Comparison of ENCODE assay signal across 11 cellular contexts in genomic region chr16:13390093-13390985, GRCh38.
DNase-seq lines count a peak whose midpoint lies in the region; ATAC-seq and TF ChIP-seq lines count a peak whose summit lies in the region.
"Had no signal": no experiment of that assay in that cellular context is flagged by ENCODE, and none has a peak within 500 bp of the region (broad histone marks: within the 10 kb centered on the region; RNA-seq: fewer than 3 reads in every experiment).

No MANE protein-coding gene starts in this region.

- no peaks in the 10 kb centered on the region for H4K20me1 ChIP-seq in OCI-LY1 (ENCODE audit: insufficient read depth, low read length)

- peaks cover 18% of the 10 kb centered on the region for H3F3A ChIP-seq in OCI-LY1 (ENCODE audit: insufficient read depth, low read length)

- H3K9me2 ChIP-seq in OCI-LY1 (ENCODE audit: low read depth, low read length) = no peaks in the 10 kb centered on the region

- H3K4me3 ChIP-seq in GM06990 (replicated peaks; ENCODE audit: low read depth, low read length) = no peak overlapping the region
- peak overlapping the region; percentile 38 for H3K4me3 ChIP-seq in OCI-LY1 (ENCODE audit: low read depth, low read length, poor library complexity, severe bottlenecking)
- H3K4me3 ChIP-seq in esophagus squamous epithelium = no peak overlapping the region

- no peak for TF ChIP-seq CTCF in GM06990 (IDR thresholded peaks at IDR 0.05; ENCODE audit: insufficient read depth, low read length, poor library complexity, severe bottlenecking)
- TF ChIP-seq CTCF in OCI-LY1 (IDR thresholded peaks at IDR 0.05; ENCODE audit: low read length) = no peak
- no peak for TF ChIP-seq CTCF in esophagus squamous epithelium (IDR thresholded peaks at IDR 0.05)

- no peak for TF ChIP-seq POLR2A in esophagus squamous epithelium (IDR thresholded peaks at IDR 0.05)

- peak overlapping the region; percentile 100 for H3K27ac ChIP-seq in OCI-LY1 (ENCODE audit: low read depth, low read length, poor library complexity, severe bottlenecking)
- no peak overlapping the region for H3K27ac ChIP-seq in esophagus squamous epithelium
- H3K27ac ChIP-seq: foreskin keratinocyte had no signal

- intact Hi-C loops in esophagus squamous epithelium (cut with DNase I) = no loop called here
- intact Hi-C loops in Right ventricle myocardium inferior (cut with DNase I) = no loop called here

- no peaks in the 10 kb centered on the region for H3K36me3 ChIP-seq in GM06990 (ENCODE audit: control insufficient read depth, insufficient read depth, low read length)
- no peaks in the 10 kb centered on the region; the same call in 1 of the 2 replicates for H3K36me3 ChIP-seq in OCI-LY1 (ENCODE audit: insufficient read depth, low read length)
- no peaks in the 10 kb centered on the region for H3K36me3 ChIP-seq in esophagus squamous epithelium

- 43 to 47% methylated on average over 7 of the region's 7 CpGs for WGBS in esophagus squamous epithelium, 2 donors

- H3K27me3 ChIP-seq in GM06990 (replicated peaks; ENCODE audit: control insufficient read depth, insufficient read depth, low read length) (no peaks in the 10 kb centered on the region), OCI-LY1 (ENCODE audit: insufficient read depth, low read length) (no peaks in the 10 kb centered on the region), esophagus squamous epithelium (no peaks in the 10 kb centered on the region)
- H3K27me3 ChIP-seq: foreskin keratinocyte had no signal

- H3K4me1 ChIP-seq in OCI-LY1 (ENCODE audit: insufficient read depth, low read length, severe bottlenecking) (peaks cover 75% of the 10 kb centered on the region), esophagus squamous epithelium (peaks cover 0 to 12% (median 0%) of the 10 kb centered on the region in 3 donors)
- H3K4me1 ChIP-seq: foreskin keratinocyte had no signal

- H2AFZ ChIP-seq in OCI-LY1 (ENCODE audit: low read length) = no peak overlapping the region

- ATAC-seq in GM19395 (IDR thresholded peaks at IDR 0.05; ENCODE audit: unreplicated experiment) = peak; percentile 80
- ATAC-seq in HG03139 (IDR thresholded peaks at IDR 0.05; ENCODE audit: unreplicated experiment) = peak; percentile 65
- ATAC-seq in Right ventricle myocardium inferior = no peak
- ATAC-seq: foreskin keratinocyte had no signal

- no peaks in the 10 kb centered on the region for H3K79me2 ChIP-seq in OCI-LY1 (ENCODE audit: insufficient read depth, low read length)

- H3K9ac ChIP-seq in OCI-LY1 (ENCODE audit: low read length) = peak overlapping the region; percentile 86

- peak overlapping the region; percentile 69 for H3K4me2 ChIP-seq in OCI-LY1 (ENCODE audit: low read length)

- peaks cover 19% of the 10 kb centered on the region for H3K9me3 ChIP-seq in OCI-LY1 (ENCODE audit: low read length)
- peaks cover 0 to 11% (median 0%) of the 10 kb centered on the region in 3 donors for H3K9me3 ChIP-seq in esophagus squamous epithelium

- peak; percentile 74 for DNase-seq in GM06990 (ENCODE audit: extremely low read depth, insufficient read length)
- DNase-seq in epidermal melanocyte (ENCODE audit: insufficient read length, low spot score) = no peak
- no peak for DNase-seq in esophagus squamous epithelium (lab: John Stamatoyannopoulos, UW)
- no peak for DNase-seq in Right ventricle myocardium inferior (ENCODE audit: missing footprints)
- DNase-seq in NCI-H82 treated with DMSO at 0.1 percent for 48 hours (lab: John Stamatoyannopoulos, UW; ENCODE audit: unreplicated experiment) = no peak
- DNase-seq: foreskin keratinocyte, mammary epithelial cell, OCI-M1 had no signal
